Comparison of ENCODE assay signal across 8 cellular contexts in genomic region chr2:79935771-79936657, GRCh38.
DNase-seq lines count a peak whose midpoint lies in the region; ATAC-seq and TF ChIP-seq lines count a peak whose summit lies in the region.

No MANE protein-coding gene starts in this region.

- H3K27me3 ChIP-seq in body of pancreas: no peaks in the 10 kb centered on the region

- peak; percentile 43 to 81 (median 59) for TF ChIP-seq CTCF in body of pancreas (IDR thresholded peaks at IDR 0.05)
- TF ChIP-seq CTCF in natural killer cell (IDR thresholded peaks at IDR 0.05): no peak

- no peaks in the 10 kb centered on the region for H3K36me3 ChIP-seq in body of pancreas (replicated peaks in 1 of 2; ENCODE audit: insufficient read depth in 1 of 2, low read depth in 2 of 2)

- DNase-seq in COR-L47 (lab: John Stamatoyannopoulos, UW): peak; percentile 2
- DNase-seq in NCI-H748 treated with DMSO at 0.1 percent for 48 hours (lab: John Stamatoyannopoulos, UW): peak; percentile 38
- DNase-seq in body of pancreas: peak; percentile 49 to 63 (median 57)
- DNase-seq in inferior parietal cortex (ENCODE audit: extremely low spot score): peak; percentile 87
- no peak for DNase-seq in natural killer cell

- peaks cover 0 to 2% of the 10 kb centered on the region in 2 donors for H3K9me3 Mint-ChIP-seq in natural killer cell

- peaks cover 6% of the 10 kb centered on the region for H3K4me1 ChIP-seq in body of pancreas

- intact Hi-C loops in body of pancreas (cut with DNase I) (no loop called here), natural killer cell (cut with micrococcal nuclease) (no loop called here)

- no peaks in the 10 kb centered on the region for H3K9me3 ChIP-seq in body of pancreas

- no peaks in the 10 kb centered on the region for H3K36me3 Mint-ChIP-seq in natural killer cell

- H3K27ac ChIP-seq in body of pancreas (no peak overlapping the region), temporal lobe (ENCODE audit: low read depth, low read length) (peak overlapping the region; percentile 7)

- H3K27me3 Mint-ChIP-seq in natural killer cell (ENCODE audit: low read depth in 2 of 2): no peaks in the 10 kb centered on the region

- no peaks in the 10 kb centered on the region for H3K4me1 Mint-ChIP-seq in natural killer cell

- H3K4me3 Mint-ChIP-seq in natural killer cell: no peak overlapping the region

- TF ChIP-seq POLR2A in body of pancreas (IDR thresholded peaks at IDR 0.05): no peak

- ATAC-seq in GM18868 (IDR thresholded peaks at IDR 0.05; ENCODE audit: unreplicated experiment): peak; percentile 77
- peak; percentile 55 for ATAC-seq in HG03378 (IDR thresholded peaks at IDR 0.05; ENCODE audit: unreplicated experiment)
- ATAC-seq in body of pancreas: peak; percentile 81
- no peak for ATAC-seq in natural killer cell

- H3K27ac Mint-ChIP-seq in natural killer cell: no peak overlapping the region

- 4% methylated on average over 9 of the region's 9 CpGs for WGBS in body of pancreas, 2 donors

- H3K4me3 ChIP-seq in body of pancreas: no peak overlapping the region

Comparison
In these comparisons a context has a peak if more than half of its experiments do, and no peak if none do; other contexts are left out.
1. ATAC-seq: peak in GM18868 (single experiment), HG03378 (single experiment) and body of pancreas (single experiment); none in natural killer cell (0 of 3).